ENCODE assay signal across 9 cellular contexts in the genomic region with DNA sequence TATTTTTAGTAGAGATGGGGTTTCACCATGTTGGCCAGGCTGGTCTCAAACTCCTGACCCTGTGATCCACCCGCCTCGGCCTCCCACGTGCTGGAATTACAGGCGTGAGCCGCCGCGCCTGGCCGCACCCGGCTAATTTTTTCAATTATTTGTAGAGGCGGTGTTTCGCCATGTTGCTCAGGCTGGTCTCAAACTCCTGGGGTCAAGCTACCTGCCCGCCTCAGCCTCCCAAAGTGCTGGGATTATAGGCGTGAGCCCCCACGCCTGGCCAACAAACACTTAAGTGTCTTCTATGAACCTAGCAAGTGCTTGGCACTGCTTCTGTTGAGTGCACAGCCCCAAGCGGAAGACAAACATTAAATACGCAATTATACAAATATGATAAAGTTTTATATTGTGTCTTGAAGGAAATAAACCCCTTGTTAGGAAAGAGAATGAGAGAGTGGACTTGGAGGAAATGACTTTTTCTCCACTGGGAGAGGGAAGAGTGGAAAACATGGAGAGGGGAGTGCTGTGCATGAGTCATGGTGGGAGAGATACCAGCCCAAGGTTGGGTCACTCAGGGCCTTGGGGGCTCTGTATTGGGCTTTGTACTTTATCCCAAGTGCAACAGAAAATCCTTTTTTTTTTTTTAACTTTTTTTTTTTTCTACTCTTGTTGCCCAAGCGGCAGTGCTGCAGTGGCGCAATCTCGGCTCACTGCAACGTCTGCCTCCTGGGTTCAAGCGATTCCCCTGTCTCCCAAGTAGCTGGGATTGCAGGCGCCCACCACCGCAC. TPM values are rescaled to one million over a fixed set of nuclear protein-coding genes. Genes with fewer than 3 reads are reported as not detected.
DNase-seq lines count a peak whose midpoint lies in the region; ATAC-seq and TF ChIP-seq lines count a peak whose summit lies in the region.
"Had no signal": no experiment of that assay in that cellular context is flagged by ENCODE, and none has a peak within 500 bp of the region (broad histone marks: within the 10 kb centered on the region; RNA-seq: fewer than 3 reads in every experiment).

No MANE protein-coding gene starts in this region.

- DNase-seq in left cardiac atrium: no peak
- no peak for DNase-seq in right atrium auricular region (ENCODE audit: low spot score)
- peak in 1 of 3 donors; percentile 66 for DNase-seq in Peyer's patch
- peak; percentile 41 for DNase-seq in left kidney (ENCODE audit: low read depth, low spot score)
- DNase-seq in transverse colon: peak; percentile 59
- DNase-seq in mucosa of gallbladder (ENCODE audit: low spot score): no peak
- no peak for DNase-seq in activated T-cell treated with anti-CD3 and anti-CD28 coated beads, Interleukin-2, amount 50 U/mL, for 1 hour

- intact Hi-C loops in left cardiac atrium (cut with DNase I): loop anchor here (2.0 to 10.0 kb wide), 4 partner anchors 119 to 271 kb away; no protein-coding TSS in a partner anchor
- intact Hi-C loops in transverse colon (cut with DNase I; ENCODE audit: low total_unique reads): loop anchor here (5.0 kb wide), 1 partner anchor 269 kb away; no protein-coding TSS in a partner anchor

- H3K4me3 ChIP-seq in right atrium auricular region (no peak overlapping the region), Peyer's patch (no peak overlapping the region), transverse colon (peak overlapping the region in 1 of 4 donors; percentile 13)
- H3K4me3 ChIP-seq: GM12878 had no signal

- no peak overlapping the region for H3K27ac ChIP-seq in right atrium auricular region
- H3K27ac ChIP-seq in Peyer's patch: peak overlapping the region in 3 of 4 donors; percentile 39 to 70 (median 47)
- peak overlapping the region; percentile 68 to 83 (median 76) for H3K27ac ChIP-seq in transverse colon

- no peaks in the 10 kb centered on the region for H3K27me3 ChIP-seq in right atrium auricular region
- H3K27me3 ChIP-seq in Peyer's patch: no peaks in the 10 kb centered on the region
- no peaks in the 10 kb centered on the region for H3K27me3 ChIP-seq in transverse colon

- WGBS in transverse colon (ENCODE audit: low coverage in 1 of 2), 2 donors: 56 to 64% methylated on average over 3 to 23 of the region's 23 CpGs

- ATAC-seq in left cardiac atrium (peak; percentile 18 to 30), HG02642 (IDR thresholded peaks at IDR 0.05; ENCODE audit: poor library complexity, unreplicated experiment) (no peak)

- H3K9me3 ChIP-seq in right atrium auricular region (no peaks in the 10 kb centered on the region), Peyer's patch (no peaks in the 10 kb centered on the region), transverse colon (no peaks in the 10 kb centered on the region)

- in situ Hi-C loops in transverse colon (cut with MboI; ENCODE audit: low pct_ligation_motif_present in 1 of 4, low pct_unique_long_range_greater_than_20kb in 1 of 4, low sequenced_read_pairs in 3 of 4): loop anchor here (10.0 to 25.0 kb wide), 3 partner anchors 121 to 274 kb away; a partner anchor contains a TSS

- TF ChIP-seq EP300 in transverse colon (IDR thresholded peaks at IDR 0.05; ENCODE audit: low read depth): no peak

- no peak for TF ChIP-seq POLR2A in Peyer's patch (IDR thresholded peaks at IDR 0.05)
- TF ChIP-seq POLR2A in transverse colon (IDR thresholded peaks at IDR 0.05): no peak

- H3K4me1 ChIP-seq in right atrium auricular region (peaks cover 0 to 7% of the 10 kb centered on the region in 2 donors), Peyer's patch (peaks cover 0 to 15% (median 0%) of the 10 kb centered on the region in 4 donors), transverse colon (peaks cover 5 to 25% (median 13%) of the 10 kb centered on the region in 4 donors)

- TF ChIP-seq CTCF in right atrium auricular region (IDR thresholded peaks at IDR 0.05) (no peak), Peyer's patch (IDR thresholded peaks at IDR 0.05) (peak in 1 of 6 experiments; percentile 6), transverse colon (IDR thresholded peaks at IDR 0.05) (peak in 1 of 5 experiments; percentile 50)

- H3K36me3 ChIP-seq in right atrium auricular region: no peaks in the 10 kb centered on the region
- H3K36me3 ChIP-seq in Peyer's patch: no peaks in the 10 kb centered on the region
- H3K36me3 ChIP-seq in transverse colon: no peaks in the 10 kb centered on the region

RNA-seq across cellular contexts. Expression of a gene that starts 41.4 kb away (rescaled TPM):
- total RNA-seq in left cardiac atrium (100 to 1,000 TPM; 130 to 145 TPM), right atrium auricular region (10 to 100 TPM; 41.2 to 45.5 TPM), Peyer's patch (100 to 1,000 TPM in 2 of 4 donors, 10 to 100 TPM in 2; 62.9 to 128 (median 89.5) TPM), transverse colon (100 to 1,000 TPM in 1 of 4 donors, 10 to 100 TPM in 3; 56.9 to 123 (median 81.8) TPM), mucosa of gallbladder (209 TPM)

RNA-seq across cellular contexts. Expression of a gene that starts 56.4 kb away (rescaled TPM):
- 100 to 1,000 TPM; 118 to 163 TPM for total RNA-seq in left cardiac atrium
- total RNA-seq in right atrium auricular region: 10 to 100 TPM; 69.6 to 73.8 TPM
- total RNA-seq in Peyer's patch: 100 to 1,000 TPM in 1 of 4 donors, 10 to 100 TPM in 3; 57.8 to 118 (median 84.7) TPM
- 10 to 100 TPM; 16.9 to 98.3 (median 55.0) TPM for total RNA-seq in transverse colon
- 139 TPM for total RNA-seq in mucosa of gallbladder

Comparison
In these comparisons a context has a peak if more than half of its experiments do, and no peak if none do; other contexts are left out.
1. DNase-seq: peak in left kidney (single experiment) and transverse colon (single experiment); none in left cardiac atrium (single experiment), right atrium auricular region (single experiment), mucosa of gallbladder (single experiment) and activated T-cell treated with anti-CD3 and anti-CD28 coated beads, Interleukin-2, amount 50 U/mL, for 1 hour (single experiment).
2. H3K27ac ChIP-seq: peak in Peyer's patch (3 of 4) and transverse colon (4 of 4); none in right atrium auricular region (0 of 2).